Comparison of ENCODE assay signal across 1 cellular context in genomic region chr4:165364452-165365080, GRCh38.
TF ChIP-seq lines count a peak whose summit lies in the region.

No MANE protein-coding gene starts in this region.

TF ChIP-seq in H1, 55 proteins besides CTCF, POLR2A, EP300 and RAD21:
- no peak for TF ChIP-seq ASH2L (IDR thresholded peaks at IDR 0.05; ENCODE audit: low read length)
- TF ChIP-seq PHF8 (conservative IDR thresholded peaks at IDR 0.05; ENCODE audit: low read depth, low read length): no peak
- TF ChIP-seq CEBPB (IDR thresholded peaks at IDR 0.05; ENCODE audit: low read depth, low read length): peak; percentile 77; the same call in 1 of the 2 replicates
